In genomic region chr1:160400284-160400645, GRCh38 we compare ENCODE assay signal across 7 cellular contexts. TPM values are rescaled to one million over a fixed set of nuclear protein-coding genes. Genes with fewer than 3 reads are reported as not detected.
DNase-seq lines count a peak whose midpoint lies in the region; ATAC-seq and FAIRE-seq lines count a peak whose summit lies in the region.

VANGL2 (plus strand) TSS chr1:160400564; CDS start chr1:160415838, 15,274 bp downstream.

- CTCF ChIA-PET in activated naive CD4-positive, alpha-beta T cell treated with anti-CD3 and anti-CD28 coated beads for 36 hours (lab: Charles Lee) = no interaction called here

- H3K27ac Mint-ChIP-seq in activated naive CD4-positive, alpha-beta T cell treated with anti-CD3 and anti-CD28 coated beads for 36 hours = no peak within 1 kb of the TSS

- H3K4ac ChIP-seq in neuronal stem cell (ENCODE audit: low read length) = peak within 1 kb of the TSS; percentile 13

- WGBS in neuronal stem cell (ENCODE audit: extremely low coverage in 2 of 2, insufficient read length in 2 of 2, insufficient replicate concordance in 1 of 2), 2 donors = no CpG with 5 or more reads among the region's 32 CpGs

- H3K9ac ChIP-seq in neuronal stem cell (ENCODE audit: low read depth, low read length, poor library complexity) = peak within 1 kb of the TSS; percentile 92

- peak within 1 kb of the TSS; percentile 74 for H3K14ac ChIP-seq in neuronal stem cell (ENCODE audit: low read length)

- H2BK15ac ChIP-seq in neuronal stem cell (ENCODE audit: low read length) = peak within 1 kb of the TSS; percentile 7

- intact Hi-C loops in activated naive CD4-positive, alpha-beta T cell treated with anti-CD3 and anti-CD28 coated beads for 36 hours (cut with micrococcal nuclease) = no loop called here
- intact Hi-C loops in head of caudate nucleus (cut with DNase I) = no loop called here

- peak within 1 kb of the TSS; percentile 62 for H2BK120ac ChIP-seq in neuronal stem cell (ENCODE audit: low read depth, low read length)

- peak within 1 kb of the TSS; percentile 96 for H3K27ac ChIP-seq in neuronal stem cell (replicated peaks; ENCODE audit: low read length)

- no peak within 1 kb of the TSS for H4K91ac ChIP-seq in neuronal stem cell (ENCODE audit: low read depth, low read length, poor library complexity)

- no peaks in the 10 kb centered on the region for H3K9me3 Mint-ChIP-seq in activated naive CD4-positive, alpha-beta T cell treated with anti-CD3 and anti-CD28 coated beads for 36 hours

- peak within 1 kb of the TSS; percentile 44 for H3K4me3 Mint-ChIP-seq in activated naive CD4-positive, alpha-beta T cell treated with anti-CD3 and anti-CD28 coated beads for 36 hours

- H3K36me3 Mint-ChIP-seq in activated naive CD4-positive, alpha-beta T cell treated with anti-CD3 and anti-CD28 coated beads for 36 hours (ENCODE audit: low read depth) = no peaks in the 10 kb centered on the region

- no peaks in the 10 kb centered on the region for H3K9me3 ChIP-seq in neuronal stem cell (replicated peaks in 1 of 2; ENCODE audit: control insufficient read depth in 2 of 2, insufficient read depth in 1 of 2, low read depth in 1 of 2, low read length in 2 of 2)

- H3K27me3 ChIP-seq in neuronal stem cell (ENCODE audit: control insufficient read depth in 3 of 3, insufficient read depth in 3 of 3, low read depth in 1 of 3, low read length in 3 of 3) = no peaks in the 10 kb centered on the region

- peaks cover 0 to 29% of the 10 kb centered on the region in 2 donors for H3K36me3 ChIP-seq in neuronal stem cell (replicated peaks in 1 of 2; ENCODE audit: control insufficient read depth in 2 of 2, insufficient read depth in 2 of 2, low read length in 2 of 2)

- H2BK12ac ChIP-seq in neuronal stem cell (ENCODE audit: low read length) = peak within 1 kb of the TSS; percentile 53

- H3K18ac ChIP-seq in neuronal stem cell (ENCODE audit: low read length) = peak within 1 kb of the TSS; percentile 98

- peak within 1 kb of the TSS; percentile 94 for H3K4me2 ChIP-seq in neuronal stem cell (ENCODE audit: insufficient read depth, low read length, poor library complexity, severe bottlenecking)

- peak within 1 kb of the TSS; percentile 90 for H2AFZ ChIP-seq in neuronal stem cell (ENCODE audit: low read length)

- peak within 1 kb of the TSS; percentile 69 for H2BK5ac ChIP-seq in neuronal stem cell (ENCODE audit: low read length)

- DNase-seq in GM18507 (ENCODE audit: extremely low spot score, insufficient read length, low read depth) = peak; percentile 43
- DNase-seq in NCI-H345 (lab: John Stamatoyannopoulos, UW) = peak; percentile 71
- peak; percentile 31 for DNase-seq in activated naive CD4-positive, alpha-beta T cell treated with anti-CD3 and anti-CD28 coated beads for 36 hours
- peak; percentile 42 to 90 (median 80) for DNase-seq in head of caudate nucleus
- DNase-seq in neuronal stem cell (ENCODE audit: low spot score) = peak; percentile 93
- DNase-seq in ureter (ENCODE audit: low spot score) = peak; percentile 71

- no peak for FAIRE-seq in GM18507 (lab: Jason Lieb, UNC)

- ATAC-seq in HG02678 (IDR thresholded peaks at IDR 0.05; ENCODE audit: unreplicated experiment) = no peak

- H3K79me1 ChIP-seq in neuronal stem cell (ENCODE audit: low read depth, low read length) = peaks cover 2% of the 10 kb centered on the region

- H3K23ac ChIP-seq in neuronal stem cell (ENCODE audit: low read depth, low read length, poor library complexity) = peak within 1 kb of the TSS; percentile 31

- no peak within 1 kb of the TSS for H4K8ac ChIP-seq in neuronal stem cell (ENCODE audit: low read depth, low read length)

- peak within 1 kb of the TSS; percentile 86 to 88 for H3K4me3 ChIP-seq in neuronal stem cell (ENCODE audit: low read length in 2 of 2)

- H3K4me1 ChIP-seq in neuronal stem cell (ENCODE audit: control insufficient read depth in 2 of 2, insufficient read depth in 1 of 2, low read depth in 1 of 2, low read length in 2 of 2) = peaks cover 43 to 44% of the 10 kb centered on the region in 2 donors

- H3K27me3 Mint-ChIP-seq in activated naive CD4-positive, alpha-beta T cell treated with anti-CD3 and anti-CD28 coated beads for 36 hours (ENCODE audit: low read depth) = peaks cover 13% of the 10 kb centered on the region

- H2AK5ac ChIP-seq in neuronal stem cell (ENCODE audit: low read depth, low read length) = peak within 1 kb of the TSS; percentile 29

- H3K4me1 Mint-ChIP-seq in activated naive CD4-positive, alpha-beta T cell treated with anti-CD3 and anti-CD28 coated beads for 36 hours (ENCODE audit: low read depth) = peaks cover 3% of the 10 kb centered on the region

RNA-seq across cellular contexts. Expression of gene VANGL2, which starts in this region (rescaled TPM):
- under 1 TPM in 1 of 2 experiments, not detected in 1; 0.27 TPM for total RNA-seq in activated naive CD4-positive, alpha-beta T cell treated with anti-CD3 and anti-CD28 coated beads for 36 hours
- polyA plus RNA-seq in neuronal stem cell (2013, experiment 1 of 2) = 72.6 TPM
- polyA plus RNA-seq in neuronal stem cell (2013, experiment 2 of 2) = 74.1 TPM
- total RNA-seq in ureter = 12.7 TPM

Comparison
In these comparisons a context has a peak if more than half of its experiments do, and no peak if none do; other contexts are left out.
1. RNA of gene VANGL2 (total RNA-seq): 12.7 TPM in ureter (single experiment); 0.27 TPM in activated naive CD4-positive, alpha-beta T cell treated with anti-CD3 and anti-CD28 coated beads for 36 hours; every median in the first group is over 10 times any median in the second.
2. Peak in DNase-seq in activated naive CD4-positive, alpha-beta T cell treated with anti-CD3 and anti-CD28 coated beads for 36 hours; RNA of the gene not detected or under 1 TPM.
3. DNase-seq: peak in every context shown above with its lines; median percentile 93 in neuronal stem cell; 80 in head of caudate nucleus; 71 in NCI-H345; 71 in ureter; 43 in GM18507; 31 in activated naive CD4-positive, alpha-beta T cell treated with anti-CD3 and anti-CD28 coated beads for 36 hours.